ENCODE assay signal across 8 cellular contexts in genomic region chr2:3423492-3424170, GRCh38. TPM values are rescaled to one million over a fixed set of nuclear protein-coding genes. Genes with fewer than 3 reads are reported as not detected.
DNase-seq lines count a peak whose midpoint lies in the region; ATAC-seq and TF ChIP-seq lines count a peak whose summit lies in the region.

No MANE protein-coding gene starts in this region.

- peak; percentile 9 for DNase-seq in NK-92 treated with Interleukin-12 subunit alpha and Interleukin-12 subunit beta, amount 100 ng/mL, for 24 hours (lab: John Stamatoyannopoulos, UW)
- DNase-seq in NK-92 (lab: John Stamatoyannopoulos, UW; ENCODE audit: unreplicated experiment) = no peak
- peak; percentile 44 for DNase-seq in LHCN-M2 (ENCODE audit: low read depth)
- peak; percentile 75 for DNase-seq in T-helper 9 cell
- DNase-seq in astrocyte of the cerebellum (ENCODE audit: low read depth) = no peak
- peak; percentile 31 for DNase-seq in iPS DF 6.9 (ENCODE audit: low read depth, low spot score)
- DNase-seq in stimulated activated CD4-positive, alpha-beta T cell treated with anti-CD3 and anti-CD28 coated beads, Interleukin-1b, Interleukin-23, amount 100 ng/mL, for 4 hours (ENCODE audit: low read depth in 2 of 2) = peak; percentile 73 to 76

- H3K9me3 ChIP-seq in iPS DF 6.9 (ENCODE audit: control insufficient read depth, insufficient read depth, low read length) = no peaks in the 10 kb centered on the region

- WGBS in iPS DF 6.9 (ENCODE audit: insufficient coverage, insufficient read length) = no CpG with 5 or more reads among the region's 19 CpGs

- H3K4me3 ChIP-seq in astrocyte of the cerebellum (ENCODE audit: low read depth, low read length) = no peak overlapping the region
- no peak overlapping the region for H3K4me3 ChIP-seq in iPS DF 6.9 (ENCODE audit: low read length)

- peak; percentile 98 for TF ChIP-seq CTCF in astrocyte of the cerebellum (IDR thresholded peaks at IDR 0.05; ENCODE audit: low read depth, low read length, missing control alignments)

- in situ Hi-C loops in astrocyte of the cerebellum (cut with HindIII; ENCODE audit: low sequenced_read_pairs) = no loop called here

- ATAC-seq in GM21737 (IDR thresholded peaks at IDR 0.05; ENCODE audit: unreplicated experiment) = no peak

- H3K4me1 ChIP-seq in iPS DF 6.9 (ENCODE audit: control insufficient read depth, insufficient read depth, low read length) = no peaks in the 10 kb centered on the region

- H3K36me3 ChIP-seq in iPS DF 6.9 (ENCODE audit: control insufficient read depth, insufficient read depth, low read length) = peaks cover 14% of the 10 kb centered on the region

- H3K27me3 ChIP-seq in iPS DF 6.9 (ENCODE audit: control insufficient read depth, insufficient read depth, low read length) = no peaks in the 10 kb centered on the region

- no peak overlapping the region for H3K27ac ChIP-seq in iPS DF 6.9 (ENCODE audit: low read length)

RNA-seq across cellular contexts. Expression of gene TRAPPC12, which starts 44.1 kb away (rescaled TPM):
- 48.6 and 64.6 TPM in 2 replicates for total RNA-seq in LHCN-M2 (2014; rRNA removed)
- 58.2 TPM for polyA plus RNA-seq in LHCN-M2 (2012)

RNA-seq across cellular contexts. Expression of gene EIPR1, which starts 46.0 kb away (rescaled TPM):
- total RNA-seq in LHCN-M2 (2014; rRNA removed) = 54.8 and 77.5 TPM in 2 replicates
- 32.7 TPM for polyA plus RNA-seq in LHCN-M2 (2012)

Comparison
In these comparisons a context has a peak if more than half of its experiments do, and no peak if none do; other contexts are left out.
1. DNase-seq: peak in NK-92 treated with Interleukin-12 subunit alpha and Interleukin-12 subunit beta, amount 100 ng/mL, for 24 hours (single experiment), LHCN-M2 (single experiment), T-helper 9 cell (single experiment), iPS DF 6.9 (single experiment) and stimulated activated CD4-positive, alpha-beta T cell treated with anti-CD3 and anti-CD28 coated beads, Interleukin-1b, Interleukin-23, amount 100 ng/mL, for 4 hours (2 of 2); none in NK-92 (single experiment) and astrocyte of the cerebellum (single experiment).